1 cellular context compared by ENCODE assay signal in genomic region chr16:69132424-69133252, GRCh38.
TF ChIP-seq lines count a peak whose summit lies in the region.

A gene with protein sequence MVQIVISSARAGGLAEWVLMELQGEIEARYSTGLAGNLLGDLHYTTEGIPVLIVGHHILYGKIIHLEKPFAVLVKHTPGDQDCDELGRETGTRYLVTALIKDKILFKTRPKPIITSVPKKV (minus strand): TSS chr16:69132588. CDS start chr16:69121458, 11,130 bp downstream.
TSS of gene UTP4 (plus strand) at chr16:69132649. CDS start at chr16:69133460, 811 bp downstream.

TF ChIP-seq in IMR-90, 13 proteins besides CTCF, POLR2A, EP300 and RAD21:
- peak; percentile 100 for TF ChIP-seq MXI1 (IDR thresholded peaks at IDR 0.05; ENCODE audit: borderline replicate concordance, low read depth, low read length)
- no peak for TF ChIP-seq CHD1 (IDR thresholded peaks at IDR 0.05; ENCODE audit: low read depth, low read length)
- TF ChIP-seq FOS (IDR thresholded peaks at IDR 0.05; ENCODE audit: low read depth, low read length): 0 out of 2 replicates have a peak, but pooled peaks have one; percentile 4
- TF ChIP-seq, protein P1, sequence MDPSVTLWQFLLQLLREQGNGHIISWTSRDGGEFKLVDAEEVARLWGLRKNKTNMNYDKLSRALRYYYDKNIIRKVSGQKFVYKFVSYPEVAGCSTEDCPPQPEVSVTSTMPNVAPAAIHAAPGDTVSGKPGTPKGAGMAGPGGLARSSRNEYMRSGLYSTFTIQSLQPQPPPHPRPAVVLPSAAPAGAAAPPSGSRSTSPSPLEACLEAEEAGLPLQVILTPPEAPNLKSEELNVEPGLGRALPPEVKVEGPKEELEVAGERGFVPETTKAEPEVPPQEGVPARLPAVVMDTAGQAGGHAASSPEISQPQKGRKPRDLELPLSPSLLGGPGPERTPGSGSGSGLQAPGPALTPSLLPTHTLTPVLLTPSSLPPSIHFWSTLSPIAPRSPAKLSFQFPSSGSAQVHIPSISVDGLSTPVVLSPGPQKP (IDR thresholded peaks at IDR 0.05; ENCODE audit: borderline replicate concordance, low read depth, low read length): no peak
- TF ChIP-seq BHLHE40 (IDR thresholded peaks at IDR 0.05; ENCODE audit: low read depth, low read length): peak; percentile 50
- TF ChIP-seq USF2 (IDR thresholded peaks at IDR 0.05; ENCODE audit: low read depth, low read length): peak; percentile 82
